ENCODE assay signal across 32 cellular contexts in the genomic region with DNA sequence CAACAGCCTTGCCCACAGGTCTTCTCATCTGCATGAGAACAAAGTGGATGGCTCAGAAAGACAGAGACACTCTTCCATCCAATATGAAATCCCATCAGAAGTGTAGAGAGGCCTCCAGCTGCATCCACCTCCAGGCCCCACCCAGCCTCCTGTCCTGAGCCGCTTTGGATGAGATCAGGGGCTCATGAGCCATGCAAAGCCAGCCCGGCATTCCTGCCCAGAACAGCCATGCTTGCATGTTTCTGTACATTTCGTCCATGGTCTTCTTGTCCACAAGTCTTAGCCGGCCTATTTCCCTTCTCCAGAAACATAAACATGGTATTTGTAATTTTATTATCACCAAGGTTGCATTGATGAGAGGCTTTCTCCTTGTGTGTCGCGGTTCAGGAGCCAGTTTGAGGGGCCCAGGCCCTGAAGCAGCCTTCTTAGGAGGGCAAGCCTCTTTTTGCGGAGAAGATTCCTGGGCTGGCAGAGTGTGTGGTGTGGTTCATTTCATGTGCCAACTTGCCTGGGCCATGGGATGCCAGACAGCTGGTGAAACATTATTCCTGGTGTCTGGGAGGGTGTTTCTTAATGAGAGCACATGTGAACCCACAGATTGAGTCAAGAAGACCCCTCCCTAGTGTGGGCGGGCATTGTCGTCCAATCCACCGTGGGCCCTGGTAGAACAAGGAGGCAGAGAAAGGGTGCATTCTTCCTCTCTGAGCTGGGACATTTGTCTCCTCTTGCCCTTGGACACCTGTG.
"Had no signal": no experiment of that assay in that cellular context is flagged by ENCODE, and none has a peak within 500 bp of the region (broad histone marks: within the 10 kb centered on the region; RNA-seq: fewer than 3 reads in every experiment).

No MANE protein-coding gene starts in this region.

- H3K4me1 ChIP-seq: breast epithelium, gastroesophageal sphincter, left lung, parathyroid adenoma, psoas muscle, sigmoid colon, thyroid gland, upper lobe of right lung had no signal

- H3K9me3 Mint-ChIP-seq: activated naive CD4-positive, alpha-beta T cell treated with anti-CD3 and anti-CD28 coated beads, Interleukin-2, amount 50 U/mL, for 24 hours; activated T-helper 2 cell treated with anti-CD3 and anti-CD28 coated beads, Interferon-gamma antibody, Interleukin-2, Interleukin-4, amounts not matched to agents 10 μg/mL and 5 μg/mL and 100 μg/mL, durations not matched to agents 14 hours and 24 hours and 36 hours; central memory CD8-positive, alpha-beta T cell; immature natural killer cell; stimulated activated effector memory CD8-positive, alpha-beta T cell treated with anti-CD3 and anti-CD28 coated beads, Interleukin-12 subunit alpha, Interleukin-12 subunit beta, amount 100 ng/mL, for 72 hours; stimulated activated naive CD8-positive, alpha-beta T cell treated with anti-CD3 and anti-CD28 coated beads, Interleukin-15, amount 100 ng/mL, for 72 hours; T-helper 2 cell treated with Interferon-gamma antibody and Interleukin-4, amounts not matched to agents 5 μg/mL and 100 μg/mL, for 36 hours had no signal

- DNase-seq: activated CD4-positive, alpha-beta T cell treated with anti-CD3 and anti-CD28 coated beads for 36 hours; activated CD4-positive, CD25-positive, alpha-beta regulatory T cell; activated CD8-positive, alpha-beta memory T cell treated with anti-CD3 and anti-CD28 coated beads, Interleukin-2, amount 10 ng/mL, durations not matched to agents 7 days and 5 days; activated CD8-positive, alpha-beta T cell treated with anti-CD3 and anti-CD28 coated beads, Interleukin-2, amount 10 ng/mL, durations not matched to agents 7 days and 5 days; activated T-cell treated with anti-CD3 and anti-CD28 coated beads, Interleukin-2, amount 50 U/mL, for 48 hours; effector CD4-positive, alpha-beta T cell; immature natural killer cell; kidney glomerular epithelial cell; left lung; mucosa of descending colon; psoas muscle; sigmoid colon; small intestine; stimulated activated CD4-positive, alpha-beta T cell treated with anti-CD3 and anti-CD28 coated beads, Interleukin-4, amount 100 ng/mL, for 24 hours; stimulated activated naive CD8-positive, alpha-beta T cell treated with anti-CD3 and anti-CD28 coated beads, Interleukin-15, amount 100 ng/mL, for 72 hours; substantia nigra; T-helper 1 cell; thyroid gland; upper lobe of right lung had no signal

- H3K9me3 ChIP-seq: mucosa of descending colon, neutrophil, psoas muscle, sigmoid colon, thyroid gland, upper lobe of right lung had no signal

- H3K27ac ChIP-seq: breast epithelium, gastroesophageal sphincter, hepatocyte, left lung, neutrophil, parathyroid adenoma, psoas muscle, sigmoid colon, thyroid gland, upper lobe of right lung had no signal

- ATAC-seq: activated CD4-positive, alpha-beta T cell treated with anti-CD3 and anti-CD28 coated beads for 36 hours; activated CD8-positive, alpha-beta memory T cell treated with anti-CD3 and anti-CD28 coated beads, Interleukin-2, amount 10 ng/mL, durations not matched to agents 7 days and 5 days; activated CD8-positive, alpha-beta T cell treated with anti-CD3 and anti-CD28 coated beads, Interleukin-2, amount 10 ng/mL, durations not matched to agents 7 days and 5 days; gastroesophageal sphincter; left lung; mucosa of descending colon; psoas muscle; stimulated activated effector memory CD8-positive, alpha-beta T cell treated with anti-CD3 and anti-CD28 coated beads, Interleukin-12 subunit alpha, Interleukin-12 subunit beta, amount 100 ng/mL, for 72 hours; stimulated activated naive CD8-positive, alpha-beta T cell treated with anti-CD3 and anti-CD28 coated beads, Interleukin-15, amount 100 ng/mL, for 72 hours; upper lobe of right lung had no signal

- H3K4me3 ChIP-seq: breast epithelium, gastroesophageal sphincter, hepatocyte, left lung, lung, mucosa of descending colon, psoas muscle, sigmoid colon, thyroid gland, upper lobe of right lung had no signal

- H3K4me1 Mint-ChIP-seq: activated CD4-positive, alpha-beta T cell treated with anti-CD3 and anti-CD28 coated beads for 36 hours; activated CD8-positive, alpha-beta memory T cell treated with anti-CD3 and anti-CD28 coated beads, Interleukin-2, amount 10 ng/mL, durations not matched to agents 7 days and 5 days; activated naive CD4-positive, alpha-beta T cell treated with anti-CD3 and anti-CD28 coated beads, Interleukin-2, amount 50 U/mL, for 24 hours; central memory CD8-positive, alpha-beta T cell; immature natural killer cell; nephron; stimulated activated effector memory CD8-positive, alpha-beta T cell treated with anti-CD3 and anti-CD28 coated beads, Interleukin-12 subunit alpha, Interleukin-12 subunit beta, amount 100 ng/mL, for 72 hours; stimulated activated naive CD8-positive, alpha-beta T cell treated with anti-CD3 and anti-CD28 coated beads, Interleukin-15, amount 100 ng/mL, for 72 hours had no signal

- H3K4me3 Mint-ChIP-seq: activated CD4-positive, alpha-beta T cell treated with anti-CD3 and anti-CD28 coated beads for 36 hours; activated CD8-positive, alpha-beta memory T cell treated with anti-CD3 and anti-CD28 coated beads, Interleukin-2, amount 10 ng/mL, durations not matched to agents 7 days and 5 days; activated CD8-positive, alpha-beta T cell treated with anti-CD3 and anti-CD28 coated beads, Interleukin-2, amount 10 ng/mL, durations not matched to agents 7 days and 5 days; activated naive CD4-positive, alpha-beta T cell treated with anti-CD3 and anti-CD28 coated beads, Interleukin-2, amount 50 U/mL, for 24 hours; central memory CD8-positive, alpha-beta T cell; dendritic cell treated with granulocyte-macrophage colony-stimulating factor and Interleukin-4, amounts not matched to agents 40 ng/mL and 50 ng/mL, for 4 days; immature natural killer cell; nephron; stimulated activated effector memory CD8-positive, alpha-beta T cell treated with anti-CD3 and anti-CD28 coated beads, Interleukin-12 subunit alpha, Interleukin-12 subunit beta, amount 100 ng/mL, for 72 hours; stimulated activated naive CD8-positive, alpha-beta T cell treated with anti-CD3 and anti-CD28 coated beads, Interleukin-15, amount 100 ng/mL, for 72 hours; T-helper 2 cell treated with Interferon-gamma antibody and Interleukin-4, amounts not matched to agents 5 μg/mL and 100 μg/mL, for 36 hours had no signal

- H3K27ac Mint-ChIP-seq: activated CD4-positive, alpha-beta T cell treated with anti-CD3 and anti-CD28 coated beads for 36 hours; activated CD8-positive, alpha-beta memory T cell treated with anti-CD3 and anti-CD28 coated beads, Interleukin-2, amount 10 ng/mL, durations not matched to agents 7 days and 5 days; activated CD8-positive, alpha-beta T cell treated with anti-CD3 and anti-CD28 coated beads, Interleukin-2, amount 10 ng/mL, durations not matched to agents 7 days and 5 days; activated naive CD4-positive, alpha-beta T cell treated with anti-CD3 and anti-CD28 coated beads, Interleukin-2, amount 50 U/mL, for 24 hours; activated T-helper 2 cell treated with anti-CD3 and anti-CD28 coated beads, Interferon-gamma antibody, Interleukin-2, Interleukin-4, amounts not matched to agents 10 μg/mL and 5 μg/mL and 100 μg/mL, durations not matched to agents 14 hours and 24 hours and 36 hours; dendritic cell treated with granulocyte-macrophage colony-stimulating factor and Interleukin-4, amounts not matched to agents 40 ng/mL and 50 ng/mL, for 4 days; immature natural killer cell; nephron; stimulated activated effector memory CD8-positive, alpha-beta T cell treated with anti-CD3 and anti-CD28 coated beads, Interleukin-12 subunit alpha, Interleukin-12 subunit beta, amount 100 ng/mL, for 72 hours; stimulated activated naive CD8-positive, alpha-beta T cell treated with anti-CD3 and anti-CD28 coated beads, Interleukin-15, amount 100 ng/mL, for 72 hours; T-helper 2 cell treated with Interferon-gamma antibody and Interleukin-4, amounts not matched to agents 5 μg/mL and 100 μg/mL, for 36 hours had no signal

- H3K27me3 ChIP-seq: hepatocyte, left lung, neutrophil, sigmoid colon, thyroid gland, upper lobe of right lung had no signal

- H3K27me3 Mint-ChIP-seq: activated CD4-positive, alpha-beta T cell treated with anti-CD3 and anti-CD28 coated beads for 36 hours; activated CD8-positive, alpha-beta memory T cell treated with anti-CD3 and anti-CD28 coated beads, Interleukin-2, amount 10 ng/mL, durations not matched to agents 7 days and 5 days; dendritic cell treated with granulocyte-macrophage colony-stimulating factor and Interleukin-4, amounts not matched to agents 40 ng/mL and 50 ng/mL, for 4 days; stimulated activated naive CD8-positive, alpha-beta T cell treated with anti-CD3 and anti-CD28 coated beads, Interleukin-15, amount 100 ng/mL, for 72 hours had no signal

- H3K36me3 Mint-ChIP-seq: activated CD8-positive, alpha-beta memory T cell treated with anti-CD3 and anti-CD28 coated beads, Interleukin-2, amount 10 ng/mL, durations not matched to agents 7 days and 5 days; activated naive CD4-positive, alpha-beta T cell treated with anti-CD3 and anti-CD28 coated beads, Interleukin-2, amount 50 U/mL, for 24 hours; immature natural killer cell; stimulated activated effector memory CD8-positive, alpha-beta T cell treated with anti-CD3 and anti-CD28 coated beads, Interleukin-12 subunit alpha, Interleukin-12 subunit beta, amount 100 ng/mL, for 72 hours had no signal

- H3K36me3 ChIP-seq: breast epithelium, gastroesophageal sphincter, left lung, neutrophil, sigmoid colon, thyroid gland, upper lobe of right lung had no signal
